13 cellular contexts compared by ENCODE assay signal in the genomic region with DNA sequence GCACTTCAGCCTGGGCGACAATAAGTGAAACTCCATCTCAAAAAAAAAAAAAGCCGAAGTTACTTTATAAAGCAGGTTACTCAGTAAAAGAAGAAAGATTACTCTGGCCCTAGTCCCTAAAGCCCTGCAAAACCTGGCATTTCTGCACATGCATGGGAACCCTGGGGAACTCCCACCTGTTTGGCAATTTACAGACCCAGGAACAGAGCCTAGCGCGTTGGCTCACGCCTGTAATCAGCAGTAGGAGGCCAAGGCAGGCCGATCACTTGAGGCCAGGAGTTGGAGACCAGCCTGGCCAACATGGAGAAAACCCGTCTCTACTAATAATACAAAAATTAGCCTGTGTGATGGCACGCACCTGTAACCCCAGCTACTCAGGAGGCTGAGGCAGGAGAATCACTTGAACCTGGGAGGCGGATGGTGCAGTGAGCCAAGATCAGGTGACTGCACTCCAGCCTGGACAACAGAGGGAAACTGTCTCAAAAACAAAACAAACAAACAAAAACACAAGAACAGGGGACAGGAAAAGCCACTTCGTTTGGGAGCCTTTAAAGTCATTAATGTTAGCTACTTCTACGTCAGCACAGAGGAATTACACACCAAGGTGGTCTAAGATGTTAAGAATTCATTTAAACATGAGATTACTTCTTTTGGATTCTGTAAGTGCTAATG. TPM values are rescaled to one million over a fixed set of nuclear protein-coding genes. Genes with fewer than 3 reads are reported as not detected.
DNase-seq lines count a peak whose midpoint lies in the region; ATAC-seq and TF ChIP-seq lines count a peak whose summit lies in the region.
"Had no signal": no experiment of that assay in that cellular context is flagged by ENCODE, and none has a peak within 500 bp of the region (broad histone marks: within the 10 kb centered on the region; RNA-seq: fewer than 3 reads in every experiment).

No MANE protein-coding gene starts in this region.

- POLR2A ChIA-PET in HCT116 (lab: Charles Lee): interaction anchor here (0.7 to 5.2 kb wide), 3 partner anchors 10 to 165 kb away, joined by 3 to 25 read pairs (median 9); no protein-coding TSS in a partner anchor

- no peaks in the 10 kb centered on the region for H3K79me2 ChIP-seq in HCT116 (ENCODE audit: insufficient read depth, low read length)

- peak overlapping the region; percentile 86 for H2AFZ ChIP-seq in HCT116 (ENCODE audit: low read depth, low read length, poor library complexity, severe bottlenecking)

- H3K27me3 ChIP-seq in HCT116 (ENCODE audit: insufficient read depth, low read length): no peaks in the 10 kb centered on the region
- H3K27me3 ChIP-seq in colonic mucosa: no peaks in the 10 kb centered on the region
- no peaks in the 10 kb centered on the region for H3K27me3 ChIP-seq in right lobe of liver
- no peaks in the 10 kb centered on the region for H3K27me3 ChIP-seq in skeletal muscle tissue (ENCODE audit: control insufficient read depth in 3 of 3, insufficient read depth in 3 of 3, low read length in 3 of 3)
- H3K27me3 ChIP-seq: BLaER1 treated with 17β-estradiol and CSF1 and Interleukin-3, amounts not matched to agents 10 nM and 100 nM had no signal

- ATAC-seq in HCT116 (no peak), right lobe of liver (no peak)
- ATAC-seq: activated CD4-positive, CD25-positive, alpha-beta regulatory T cell treated with anti-CD3 and anti-CD28 coated beads, Interleukin-2, amount 50 U/mL, for 24 hours had no signal

- H4K20me1 ChIP-seq in HCT116 (ENCODE audit: insufficient read depth): no peaks in the 10 kb centered on the region
- H4K20me1 ChIP-seq: BLaER1 treated with 17β-estradiol and CSF1 and Interleukin-3, amounts not matched to agents 10 nM and 100 nM had no signal

- CTCF ChIA-PET in HCT116 (lab: Charles Lee): interaction anchor here (1.0 to 6.9 kb wide), 5 partner anchors 15 to 173 kb away, joined by 3 to 99 read pairs (median 4); no protein-coding TSS in a partner anchor

- no peak for TF ChIP-seq CTCF in HCT116 (IDR thresholded peaks at IDR 0.05 in 2 of 3, conservative IDR thresholded peaks at IDR 0.05 in 1 of 3; ENCODE audit: borderline replicate concordance in 1 of 3, insufficient read depth in 1 of 3, low read depth in 2 of 3, low read length in 2 of 3)
- no peak for TF ChIP-seq CTCF in colonic mucosa (IDR thresholded peaks at IDR 0.05)
- TF ChIP-seq CTCF in right lobe of liver (IDR thresholded peaks at IDR 0.05): no peak

- peaks cover 21 to 42% of the 10 kb centered on the region in 2 experiments for H3K4me1 ChIP-seq in HCT116 (ENCODE audit: control insufficient read depth in 1 of 2, insufficient read depth in 2 of 2, low read length in 2 of 2)
- H3K4me1 ChIP-seq in colonic mucosa: no peaks in the 10 kb centered on the region
- H3K4me1 ChIP-seq in right lobe of liver: peaks cover 0 to 27% (median 0%) of the 10 kb centered on the region in 4 donors
- peaks cover 0 to 14% (median 13%) of the 10 kb centered on the region in 3 donors for H3K4me1 ChIP-seq in skeletal muscle tissue (ENCODE audit: control insufficient read depth in 3 of 3, insufficient read depth in 3 of 3, low read length in 3 of 3)
- H3K4me1 ChIP-seq: BLaER1 treated with 17β-estradiol and CSF1 and Interleukin-3, amounts not matched to agents 10 nM and 100 nM had no signal

- RAD21 ChIA-PET in HCT116 (lab: Charles Lee; ENCODE audit: low non-redundant PET in 1 of 2, low total read pairs in 2 of 2, uncharacterized antibody in 2 of 2, unreplicated experiment in 2 of 2): interaction anchor here (0.6 to 2.8 kb wide), 4 partner anchors 10 to 164 kb away, joined by 3 to 21 read pairs (median 8); no protein-coding TSS in a partner anchor

- no peak for DNase-seq in HCT116 (ENCODE audit: low read depth, low spot score)
- DNase-seq in colonic mucosa: no peak
- DNase-seq in right lobe of liver: no peak
- DNase-seq in GOT3 (lab: John Stamatoyannopoulos, UW): no peak
- DNase-seq in NCI-H2081 treated with DMSO at 0.1 percent for 48 hours (lab: John Stamatoyannopoulos, UW): no peak
- DNase-seq in DMS114 treated with DMSO at 0.1 percent for 48 hours (lab: John Stamatoyannopoulos, UW; ENCODE audit: unreplicated experiment): no peak
- no peak for DNase-seq in D341Med (ENCODE audit: low spot score)
- DNase-seq: NCI-H510A treated with DMSO at 0.1 percent for 48 hours; stimulated activated CD4-positive, alpha-beta T cell treated with anti-CD3 and anti-CD28 coated beads, Interleukin-1b, Interleukin-23, amount 100 ng/mL, for 48 hours had no signal

- peak overlapping the region; percentile 54; the same call in 1 of the 2 replicates for H3K9ac ChIP-seq in HCT116 (ENCODE audit: low read length)
- no peak overlapping the region for H3K9ac ChIP-seq in colonic mucosa (ENCODE audit: low read depth in 2 of 2, low read length in 2 of 2)
- no peak overlapping the region for H3K9ac ChIP-seq in skeletal muscle tissue (ENCODE audit: low read depth in 1 of 3, low read length in 3 of 3)
- H3K9ac ChIP-seq: BLaER1 treated with 17β-estradiol and CSF1 and Interleukin-3, amounts not matched to agents 10 nM and 100 nM had no signal

- H3K36me3 ChIP-seq in HCT116 (ENCODE audit: control insufficient read depth in 1 of 2, insufficient read depth in 2 of 2, low read length in 2 of 2): no peaks in the 10 kb centered on the region
- no peaks in the 10 kb centered on the region for H3K36me3 ChIP-seq in colonic mucosa
- H3K36me3 ChIP-seq in right lobe of liver: no peaks in the 10 kb centered on the region
- no peaks in the 10 kb centered on the region for H3K36me3 ChIP-seq in skeletal muscle tissue (ENCODE audit: control insufficient read depth in 3 of 3, insufficient read depth in 3 of 3, low read length in 3 of 3)
- H3K36me3 ChIP-seq: BLaER1 treated with 17β-estradiol and CSF1 and Interleukin-3, amounts not matched to agents 10 nM and 100 nM had no signal

- intact Hi-C loops in HCT116 (cut with micrococcal nuclease): loop anchor here (10.0 kb wide), 1 partner anchor 651 kb away; no protein-coding TSS in a partner anchor
- intact Hi-C loops in colonic mucosa (cut with DNase I): loop anchor here (5.0 kb wide), 1 partner anchor 129 kb away; no protein-coding TSS in a partner anchor
- intact Hi-C loops in right lobe of liver (cut with DNase I): no loop called here

- H3K4me2 ChIP-seq in HCT116 (ENCODE audit: low read length): peak overlapping the region; percentile 76
- H3K4me2 ChIP-seq: BLaER1 treated with 17β-estradiol and CSF1 and Interleukin-3, amounts not matched to agents 10 nM and 100 nM had no signal

- TF ChIP-seq RAD21 in HCT116 (IDR thresholded peaks at IDR 0.05; ENCODE audit: low read depth): no peak

- TF ChIP-seq POLR2A in HCT116 (IDR thresholded peaks at IDR 0.05; ENCODE audit: borderline replicate concordance, extremely low read depth, insufficient read depth, insufficient read length) (no peak), right lobe of liver (IDR thresholded peaks at IDR 0.05) (no peak)

- no peaks in the 10 kb centered on the region for H3K9me3 ChIP-seq in HCT116 (ENCODE audit: control insufficient read depth in 1 of 2, insufficient read depth in 1 of 2, low read depth in 1 of 2, low read length in 2 of 2)
- H3K9me3 ChIP-seq in colonic mucosa: no peaks in the 10 kb centered on the region
- H3K9me3 ChIP-seq in right lobe of liver: no peaks in the 10 kb centered on the region
- no peaks in the 10 kb centered on the region for H3K9me3 ChIP-seq in skeletal muscle tissue (ENCODE audit: control insufficient read depth in 3 of 3, low read length in 3 of 3)
- H3K9me3 ChIP-seq: BLaER1 treated with 17β-estradiol and CSF1 and Interleukin-3, amounts not matched to agents 10 nM and 100 nM; mucosa of descending colon had no signal

- WGBS in right lobe of liver (ENCODE audit: insufficient coverage, low coverage, low lambda C conversion rate, missing lambda C conversion rate): 80% methylated on average over 7 of the region's 11 CpGs

- no peaks in the 10 kb centered on the region for H3K9me2 ChIP-seq in HCT116 (ENCODE audit: insufficient read depth)

- H3K4me3 ChIP-seq in HCT116 (replicated peaks in 1 of 2; ENCODE audit: low read depth in 1 of 2, low read length in 2 of 2): no peak overlapping the region
- H3K4me3 ChIP-seq in colonic mucosa: no peak overlapping the region
- no peak overlapping the region for H3K4me3 ChIP-seq in right lobe of liver
- no peak overlapping the region for H3K4me3 ChIP-seq in skeletal muscle tissue (ENCODE audit: low read length in 3 of 3)
- H3K4me3 ChIP-seq: BLaER1 treated with 17β-estradiol and CSF1 and Interleukin-3, amounts not matched to agents 10 nM and 100 nM; mucosa of descending colon had no signal

- H3K27ac ChIP-seq in HCT116 (ENCODE audit: low read depth, low read length): peak overlapping the region; percentile 62
- H3K27ac ChIP-seq in colonic mucosa: peak overlapping the region; percentile 88
- peak overlapping the region in 2 of 3 donors; percentile 39 to 44 for H3K27ac ChIP-seq in right lobe of liver
- peak overlapping the region; percentile 79 for H3K27ac ChIP-seq in skeletal muscle tissue (ENCODE audit: low read depth, low read length)
- H3K27ac ChIP-seq: BLaER1 treated with 17β-estradiol and CSF1 and Interleukin-3, amounts not matched to agents 10 nM and 100 nM had no signal

- BruUV-seq in HCT116 (replicated peaks; lab: Mats Ljungman, UMichigan): no TSS peak

TF ChIP-seq in HCT116, 20 proteins besides CTCF, POLR2A, EP300 and RAD21 (continues in another document):
- TF ChIP-seq JUND (IDR thresholded peaks at IDR 0.05) (no peak), SP1 (IDR thresholded peaks at IDR 0.05; ENCODE audit: low read depth) (no peak), ATF3 (IDR thresholded peaks at IDR 0.05) (no peak), POLR2AphosphoS5 (IDR thresholded peaks at IDR 0.05; ENCODE audit: low read depth, low read length) (no peak), EZH2phosphoT487 (IDR thresholded peaks at IDR 0.05; ENCODE audit: borderline replicate concordance) (no peak), CBX3 (IDR thresholded peaks at IDR 0.05; ENCODE audit: low read depth) (no peak)

RNA-seq across cellular contexts. Expression of gene SPTSSA, which starts 34.1 kb away (rescaled TPM):
- total RNA-seq in HCT116 (2021; ENCODE audit: unreplicated experiment) (17.0 TPM), colonic mucosa (10 to 100 TPM; 35.3 to 60.9 TPM), right lobe of liver (10 to 100 TPM; 10.6 to 32.0 (median 18.4) TPM), skeletal muscle tissue (9.9 TPM)
- polyA plus RNA-seq in HCT116 (2012): 15.4 and 19.2 TPM in 2 replicates

RNA-seq across cellular contexts. Expression of gene EAPP, which starts 43.4 kb away (rescaled TPM):
- total RNA-seq in HCT116 (2021; ENCODE audit: unreplicated experiment) (32.2 TPM), colonic mucosa (10 to 100 TPM; 34.7 to 59.7 TPM), right lobe of liver (10 to 100 TPM; 15.1 to 20.4 (median 18.2) TPM), skeletal muscle tissue (43.3 TPM)
- polyA plus RNA-seq in HCT116 (2012): 25.0 and 31.1 TPM in 2 replicates

Comparison
In these comparisons a context has a peak if more than half of its experiments do, and no peak if none do; other contexts are left out.
1. intact Hi-C loops: an anchor here in HCT116 (10.0 kb wide) and colonic mucosa (5.0 kb wide); none called in right lobe of liver.